In genomic region chr12:63713681-63714075, GRCh38 we compare ENCODE assay signal across 10 cellular contexts. TPM values are rescaled to one million over a fixed set of nuclear protein-coding genes. Genes with fewer than 3 reads are reported as not detected.
DNase-seq lines count a peak whose midpoint lies in the region; ATAC-seq and TF ChIP-seq lines count a peak whose summit lies in the region.
"Not testable (repeated sequence)": the region's sequence is repeated elsewhere in the genome, so short reads cannot be mapped to it uniquely, and the experiment has no call there.
"Had no signal": no experiment of that assay in that cellular context is flagged by ENCODE, and none has a peak within 500 bp of the region (broad histone marks: within the 10 kb centered on the region; RNA-seq: fewer than 3 reads in every experiment).

No MANE protein-coding gene starts in this region.

- H3K27me3 Mint-ChIP-seq in T-helper 2 cell treated with Interferon-gamma antibody and Interleukin-4, amounts not matched to agents 5 μg/mL and 100 μg/mL, for 36 hours (ENCODE audit: low read depth); activated CD8-positive, alpha-beta T cell treated with anti-CD3 and anti-CD28 coated beads for 36 hours; activated T-helper 1 cell treated with anti-CD3 and anti-CD28 coated beads, Interleukin-12 subunit alpha, Interleukin-12 subunit beta, Interleukin-2, Interleukin-4 antibody, amounts not matched to agents 30 ng/mL and 10 ng/mL and 1 ng/mL, durations not matched to agents 14 hours and 24 hours and 36 hours (ENCODE audit: insufficient read depth); activated naive CD8-positive, alpha-beta T cell treated with anti-CD3 and anti-CD28 coated beads for 36 hours; stimulated activated naive CD8-positive, alpha-beta T cell treated with anti-CD3 and anti-CD28 coated beads, Interleukin-15, Interleukin-2, amounts not matched to agents 100 ng/mL and 50 ng/mL, for 24 hours: not testable (repeated sequence)

- peak overlapping the region; percentile 4 for H3K4me3 Mint-ChIP-seq in T-helper 2 cell treated with Interferon-gamma antibody and Interleukin-4, amounts not matched to agents 5 μg/mL and 100 μg/mL, for 36 hours
- H3K4me3 Mint-ChIP-seq in activated CD8-positive, alpha-beta T cell treated with anti-CD3 and anti-CD28 coated beads for 36 hours; activated T-helper 1 cell treated with anti-CD3 and anti-CD28 coated beads, Interleukin-12 subunit alpha, Interleukin-12 subunit beta, Interleukin-2, Interleukin-4 antibody, amounts not matched to agents 30 ng/mL and 10 ng/mL and 1 ng/mL, durations not matched to agents 14 hours and 24 hours and 36 hours; activated naive CD8-positive, alpha-beta T cell treated with anti-CD3 and anti-CD28 coated beads for 36 hours: not testable (repeated sequence)
- H3K4me3 Mint-ChIP-seq in stimulated activated naive CD8-positive, alpha-beta T cell treated with anti-CD3 and anti-CD28 coated beads, Interleukin-15, Interleukin-2, amounts not matched to agents 100 ng/mL and 50 ng/mL, for 24 hours, result peak overlapping the region; percentile 14

- not testable (repeated sequence) for H3K36me3 Mint-ChIP-seq in T-helper 2 cell treated with Interferon-gamma antibody and Interleukin-4, amounts not matched to agents 5 μg/mL and 100 μg/mL, for 36 hours (ENCODE audit: low read depth); activated CD8-positive, alpha-beta T cell treated with anti-CD3 and anti-CD28 coated beads for 36 hours (ENCODE audit: low read depth); activated T-helper 1 cell treated with anti-CD3 and anti-CD28 coated beads, Interleukin-12 subunit alpha, Interleukin-12 subunit beta, Interleukin-2, Interleukin-4 antibody, amounts not matched to agents 30 ng/mL and 10 ng/mL and 1 ng/mL, durations not matched to agents 14 hours and 24 hours and 36 hours (ENCODE audit: low read depth); activated naive CD8-positive, alpha-beta T cell treated with anti-CD3 and anti-CD28 coated beads for 36 hours; stimulated activated naive CD8-positive, alpha-beta T cell treated with anti-CD3 and anti-CD28 coated beads, Interleukin-15, Interleukin-2, amounts not matched to agents 100 ng/mL and 50 ng/mL, for 24 hours (ENCODE audit: low read depth)

- intact Hi-C loops in activated CD8-positive, alpha-beta T cell treated with anti-CD3 and anti-CD28 coated beads for 36 hours (cut with micrococcal nuclease); activated T-helper 1 cell treated with anti-CD3 and anti-CD28 coated beads, Interleukin-12 subunit alpha, Interleukin-12 subunit beta, Interleukin-2, Interleukin-4 antibody, amounts not matched to agents 30 ng/mL and 10 ng/mL and 1 ng/mL, durations not matched to agents 14 hours and 24 hours and 36 hours (cut with micrococcal nuclease): not testable (repeated sequence)

- POLR2A ChIA-PET in activated CD8-positive, alpha-beta T cell treated with anti-CD3 and anti-CD28 coated beads for 36 hours (lab: Charles Lee), result not testable (repeated sequence)

- H3K9me3 Mint-ChIP-seq in T-helper 2 cell treated with Interferon-gamma antibody and Interleukin-4, amounts not matched to agents 5 μg/mL and 100 μg/mL, for 36 hours; activated CD8-positive, alpha-beta T cell treated with anti-CD3 and anti-CD28 coated beads for 36 hours; activated T-helper 1 cell treated with anti-CD3 and anti-CD28 coated beads, Interleukin-12 subunit alpha, Interleukin-12 subunit beta, Interleukin-2, Interleukin-4 antibody, amounts not matched to agents 30 ng/mL and 10 ng/mL and 1 ng/mL, durations not matched to agents 14 hours and 24 hours and 36 hours; activated naive CD8-positive, alpha-beta T cell treated with anti-CD3 and anti-CD28 coated beads for 36 hours; stimulated activated naive CD8-positive, alpha-beta T cell treated with anti-CD3 and anti-CD28 coated beads, Interleukin-15, Interleukin-2, amounts not matched to agents 100 ng/mL and 50 ng/mL, for 24 hours: not testable (repeated sequence)

- TF ChIP-seq CTCF in activated CD8-positive, alpha-beta T cell treated with anti-CD3 and anti-CD28 coated beads for 36 hours (IDR thresholded peaks at IDR 0.05), result not testable (repeated sequence)

- H3K27ac Mint-ChIP-seq in T-helper 2 cell treated with Interferon-gamma antibody and Interleukin-4, amounts not matched to agents 5 μg/mL and 100 μg/mL, for 36 hours, result not testable (repeated sequence)
- H3K27ac Mint-ChIP-seq in activated CD8-positive, alpha-beta T cell treated with anti-CD3 and anti-CD28 coated beads for 36 hours, result peak overlapping the region; percentile 35
- peak overlapping the region; percentile 53 for H3K27ac Mint-ChIP-seq in activated T-helper 1 cell treated with anti-CD3 and anti-CD28 coated beads, Interleukin-12 subunit alpha, Interleukin-12 subunit beta, Interleukin-2, Interleukin-4 antibody, amounts not matched to agents 30 ng/mL and 10 ng/mL and 1 ng/mL, durations not matched to agents 14 hours and 24 hours and 36 hours
- peak overlapping the region; percentile 76 for H3K27ac Mint-ChIP-seq in activated naive CD8-positive, alpha-beta T cell treated with anti-CD3 and anti-CD28 coated beads for 36 hours
- H3K27ac Mint-ChIP-seq in stimulated activated naive CD8-positive, alpha-beta T cell treated with anti-CD3 and anti-CD28 coated beads, Interleukin-15, Interleukin-2, amounts not matched to agents 100 ng/mL and 50 ng/mL, for 24 hours, result peak overlapping the region; percentile 89

- ATAC-seq in GM18511 (IDR thresholded peaks at IDR 0.05; ENCODE audit: unreplicated experiment) (peak; percentile 27), HG03108 (IDR thresholded peaks at IDR 0.05; ENCODE audit: unreplicated experiment) (peak; percentile 34)
- ATAC-seq in activated CD8-positive, alpha-beta T cell treated with anti-CD3 and anti-CD28 coated beads for 36 hours, result peak; percentile 86

- H3K4me1 Mint-ChIP-seq in T-helper 2 cell treated with Interferon-gamma antibody and Interleukin-4, amounts not matched to agents 5 μg/mL and 100 μg/mL, for 36 hours (ENCODE audit: low read depth), result peaks cover 13% of the 10 kb centered on the region
- peaks cover 35% of the 10 kb centered on the region for H3K4me1 Mint-ChIP-seq in activated CD8-positive, alpha-beta T cell treated with anti-CD3 and anti-CD28 coated beads for 36 hours (ENCODE audit: low read depth)
- peaks cover 15% of the 10 kb centered on the region for H3K4me1 Mint-ChIP-seq in activated T-helper 1 cell treated with anti-CD3 and anti-CD28 coated beads, Interleukin-12 subunit alpha, Interleukin-12 subunit beta, Interleukin-2, Interleukin-4 antibody, amounts not matched to agents 30 ng/mL and 10 ng/mL and 1 ng/mL, durations not matched to agents 14 hours and 24 hours and 36 hours (ENCODE audit: low read depth)
- H3K4me1 Mint-ChIP-seq in activated naive CD8-positive, alpha-beta T cell treated with anti-CD3 and anti-CD28 coated beads for 36 hours, result peaks cover 26% of the 10 kb centered on the region
- peaks cover 47% of the 10 kb centered on the region for H3K4me1 Mint-ChIP-seq in stimulated activated naive CD8-positive, alpha-beta T cell treated with anti-CD3 and anti-CD28 coated beads, Interleukin-15, Interleukin-2, amounts not matched to agents 100 ng/mL and 50 ng/mL, for 24 hours (ENCODE audit: low read depth)

- peak; percentile 8 for DNase-seq in T-helper 2 cell treated with Interferon-gamma antibody and Interleukin-4, amounts not matched to agents 5 μg/mL and 100 μg/mL, for 36 hours (ENCODE audit: low spot score)
- peak; percentile 35 for DNase-seq in activated CD8-positive, alpha-beta T cell treated with anti-CD3 and anti-CD28 coated beads for 36 hours
- DNase-seq in activated T-helper 1 cell treated with anti-CD3 and anti-CD28 coated beads, Interleukin-12 subunit alpha, Interleukin-12 subunit beta, Interleukin-2, Interleukin-4 antibody, amounts not matched to agents 30 ng/mL and 10 ng/mL and 1 ng/mL, durations not matched to agents 14 hours and 24 hours and 36 hours (ENCODE audit: low spot score), result not testable (repeated sequence)
- DNase-seq in activated naive CD8-positive, alpha-beta T cell treated with anti-CD3 and anti-CD28 coated beads for 36 hours, result peak; percentile 11
- DNase-seq in stimulated activated CD4-positive, alpha-beta T cell treated with anti-CD3 and anti-CD28 coated beads, Interleukin-1b, Interleukin-23, amount 100 ng/mL, for 48 hours, result peak; percentile 1

- CTCF ChIA-PET in activated CD8-positive, alpha-beta T cell treated with anti-CD3 and anti-CD28 coated beads for 36 hours (lab: Charles Lee), result not testable (repeated sequence)

RNA-seq across cellular contexts. Expression of gene DPY19L2, which starts 45.4 kb away (rescaled TPM):
- 1 to 10 TPM; 6.1 to 6.4 TPM for total RNA-seq in activated CD8-positive, alpha-beta T cell treated with anti-CD3 and anti-CD28 coated beads for 36 hours
- total RNA-seq in activated T-helper 1 cell treated with anti-CD3 and anti-CD28 coated beads, Interleukin-12 subunit alpha, Interleukin-12 subunit beta, Interleukin-2, Interleukin-4 antibody, amounts not matched to agents 30 ng/mL and 10 ng/mL and 1 ng/mL, durations not matched to agents 14 hours and 24 hours and 36 hours, result 0.22 and 0.36 TPM in 2 replicates
- total RNA-seq in activated naive CD8-positive, alpha-beta T cell treated with anti-CD3 and anti-CD28 coated beads for 36 hours, result 1 to 10 TPM; 4.6 to 6.2 TPM
- total RNA-seq: Caco-2, HT-29 had no signal

Comparison
In these comparisons a context has a peak if more than half of its experiments do, and no peak if none do; other contexts are left out.
1. ATAC-seq: peak in every context shown above with its lines; median percentile 86 in activated CD8-positive, alpha-beta T cell treated with anti-CD3 and anti-CD28 coated beads for 36 hours; 34 in HG03108; 27 in GM18511.